ENCODE assay signal across 1 cellular context in genomic region chr17:78399028-78399692, GRCh38.
TF ChIP-seq lines count a peak whose summit lies in the region.

No MANE protein-coding gene starts in this region.

TF ChIP-seq in IMR-90, 13 proteins besides CTCF, POLR2A, EP300 and RAD21:
- TF ChIP-seq MAZ (IDR thresholded peaks at IDR 0.05; ENCODE audit: borderline replicate concordance, low read depth, low read length) = no peak
- TF ChIP-seq BHLHE40 (IDR thresholded peaks at IDR 0.05; ENCODE audit: low read depth, low read length) = no peak
- no peak for TF ChIP-seq CHD1 (IDR thresholded peaks at IDR 0.05; ENCODE audit: low read depth, low read length)
- no peak for TF ChIP-seq ELK1 (IDR thresholded peaks at IDR 0.05; ENCODE audit: borderline replicate concordance, low read depth, low read length)
- TF ChIP-seq RFX5 (IDR thresholded peaks at IDR 0.05; ENCODE audit: low read depth, low read length) = no peak
- TF ChIP-seq FOS (IDR thresholded peaks at IDR 0.05; ENCODE audit: low read depth, low read length) = no peak
